In the genomic region with DNA sequence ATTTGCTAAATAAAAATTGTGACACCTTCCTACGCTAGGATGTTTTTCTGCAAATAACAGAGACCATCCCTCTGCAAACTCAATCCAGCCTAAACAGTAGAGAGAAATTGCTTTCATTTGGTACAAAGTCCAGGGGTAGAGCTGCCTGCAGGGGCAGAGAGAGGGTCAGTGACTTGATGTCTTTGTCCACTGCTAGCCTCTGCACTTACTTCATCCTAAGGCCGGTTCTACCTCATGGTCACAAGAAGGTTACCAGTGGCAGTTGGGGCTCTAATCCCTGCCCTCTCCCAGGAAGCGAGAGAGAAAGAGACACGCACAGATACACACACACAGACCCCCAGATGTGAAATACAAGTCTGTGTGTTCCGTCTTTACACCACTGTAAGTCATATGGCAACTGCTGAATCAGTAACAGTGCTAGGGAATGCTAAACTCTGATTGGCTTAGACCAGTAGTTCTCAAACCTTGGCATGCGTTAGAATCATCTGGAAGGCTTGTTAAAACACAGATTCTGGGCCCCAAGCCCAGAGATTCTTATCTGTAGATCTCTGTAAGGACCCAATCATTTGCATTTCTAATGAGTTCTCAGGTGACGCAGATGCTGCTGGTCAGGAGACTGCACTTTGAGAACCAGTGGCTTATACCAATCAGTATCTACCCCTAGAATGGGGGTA, we compare ENCODE assay signal across 13 cellular contexts. TPM values are rescaled to one million over a fixed set of nuclear protein-coding genes. Genes with fewer than 3 reads are reported as not detected.
DNase-seq lines count a peak whose midpoint lies in the region; ATAC-seq and TF ChIP-seq lines count a peak whose summit lies in the region.
"Had no signal": no experiment of that assay in that cellular context is flagged by ENCODE, and none has a peak within 500 bp of the region (broad histone marks: within the 10 kb centered on the region; RNA-seq: fewer than 3 reads in every experiment).

No MANE protein-coding gene starts in this region.

- H3K27me3 Mint-ChIP-seq in activated CD4-positive, alpha-beta T cell treated with anti-CD3 and anti-CD28 coated beads, Interleukin-2, amount 10 ng/mL, durations not matched to agents 24 days and 14 days, result peaks cover 7% of the 10 kb centered on the region

- no peak overlapping the region for H3K23ac ChIP-seq in trophoblast cell (ENCODE audit: low read length)

- H2BK12ac ChIP-seq in trophoblast cell (ENCODE audit: low read length), result no peak overlapping the region

- H2AFZ ChIP-seq in trophoblast cell (ENCODE audit: insufficient read depth, low read length, poor library complexity), result no peak overlapping the region

- no peak overlapping the region for H3K4me3 Mint-ChIP-seq in activated CD4-positive, alpha-beta T cell treated with anti-CD3 and anti-CD28 coated beads, Interleukin-2, amount 10 ng/mL, durations not matched to agents 24 days and 14 days

- H3K4me3 ChIP-seq in Panc1 (ENCODE audit: low read depth in 2 of 2, low read length in 2 of 2), result no peak overlapping the region
- H3K4me3 ChIP-seq in trophoblast cell (ENCODE audit: low read depth, low read length), result no peak overlapping the region
- no peak overlapping the region for H3K4me3 ChIP-seq in Peyer's patch
- H3K4me3 ChIP-seq: cardiac muscle cell, heart left ventricle had no signal

- CTCF ChIA-PET in Panc1 (lab: Charles Lee), result interaction anchor here (0.8 to 1.0 kb wide), 2 partner anchors 31 to 44 kb away, joined by 3 read pairs; no protein-coding TSS in a partner anchor

- WGBS in trophoblast cell (ENCODE audit: extremely low coverage, insufficient coverage, insufficient read length), result no CpG with 5 or more reads among the region's 7 CpGs

- H3K4me1 ChIP-seq in Panc1 (ENCODE audit: control insufficient read depth, insufficient read depth, low read length) (peaks cover 62% of the 10 kb centered on the region), trophoblast cell (ENCODE audit: control insufficient read depth in 1 of 2, insufficient read depth in 2 of 2, low read length in 2 of 2) (peaks cover 15 to 28% of the 10 kb centered on the region in 2 experiments), Peyer's patch (peaks cover 0 to 30% (median 0%) of the 10 kb centered on the region in 4 donors)

- no peak overlapping the region for H2BK120ac ChIP-seq in trophoblast cell (ENCODE audit: insufficient read depth, low read length, poor library complexity)

- no peak overlapping the region for H2BK5ac ChIP-seq in trophoblast cell (ENCODE audit: low read depth, low read length, poor library complexity)

- H3K14ac ChIP-seq in trophoblast cell (ENCODE audit: low read length), result peak overlapping the region; percentile 55

- peaks cover 2% of the 10 kb centered on the region for H3K79me2 ChIP-seq in trophoblast cell (ENCODE audit: control insufficient read depth, insufficient read depth, low read length, poor library complexity)

- no peak for TF ChIP-seq POLR2A in Peyer's patch (IDR thresholded peaks at IDR 0.05)

- TF ChIP-seq CTCF in Panc1 (IDR thresholded peaks at IDR 0.05), result no peak
- TF ChIP-seq CTCF in Peyer's patch (IDR thresholded peaks at IDR 0.05), result no peak

- no peak overlapping the region for H4K12ac ChIP-seq in trophoblast cell (ENCODE audit: low read depth, low read length)

- POLR2A ChIA-PET in Panc1 (lab: Charles Lee), result no interaction called here

- no peak overlapping the region for H3K4ac ChIP-seq in trophoblast cell (ENCODE audit: low read depth, low read length)

- intact Hi-C loops in Panc1 (cut with micrococcal nuclease; ENCODE audit: unreplicated experiment), result no loop called here
- intact Hi-C loops in activated CD4-positive, alpha-beta T cell treated with anti-CD3 and anti-CD28 coated beads, Interleukin-2, amount 10 ng/mL, durations not matched to agents 24 days and 14 days (cut with micrococcal nuclease), result no loop called here

- peaks cover 17% of the 10 kb centered on the region for H3K4me1 Mint-ChIP-seq in activated CD4-positive, alpha-beta T cell treated with anti-CD3 and anti-CD28 coated beads, Interleukin-2, amount 10 ng/mL, durations not matched to agents 24 days and 14 days

- H3K4me2 ChIP-seq in trophoblast cell (ENCODE audit: low read length), result no peak overlapping the region

- in situ Hi-C loops in Panc1 (cut with HindIII; ENCODE audit: low pct_unique_long_range_greater_than_20kb, low sequenced_read_pairs), result no loop called here

- no peaks in the 10 kb centered on the region for H3K27me3 ChIP-seq in Panc1 (ENCODE audit: control insufficient read depth, insufficient read depth, low read length)
- no peaks in the 10 kb centered on the region for H3K27me3 ChIP-seq in trophoblast cell (ENCODE audit: insufficient read depth, low read length)
- no peaks in the 10 kb centered on the region for H3K27me3 ChIP-seq in Peyer's patch
- H3K27me3 ChIP-seq: cardiac muscle cell, heart left ventricle had no signal

- H3K18ac ChIP-seq in trophoblast cell (ENCODE audit: low read length), result no peak overlapping the region

- H3K36me3 ChIP-seq in Panc1 (ENCODE audit: control insufficient read depth, insufficient read depth, low read length) (no peaks in the 10 kb centered on the region; the same call in 1 of the 2 replicates), trophoblast cell (ENCODE audit: control insufficient read depth in 1 of 2, insufficient read depth in 2 of 2, low read length in 2 of 2) (peaks cover 47 to 77% of the 10 kb centered on the region in 2 experiments), Peyer's patch (peaks cover 0 to 9% (median 0%) of the 10 kb centered on the region in 3 donors)
- H3K36me3 ChIP-seq: cardiac muscle cell had no signal

- ATAC-seq in Panc1, result no peak

- no TSS peak for BruUV-seq in Panc1 (replicated peaks; lab: Mats Ljungman, UMichigan)

- no peaks in the 10 kb centered on the region for H3K9me3 Mint-ChIP-seq in activated CD4-positive, alpha-beta T cell treated with anti-CD3 and anti-CD28 coated beads, Interleukin-2, amount 10 ng/mL, durations not matched to agents 24 days and 14 days

- H3K27ac Mint-ChIP-seq in activated CD4-positive, alpha-beta T cell treated with anti-CD3 and anti-CD28 coated beads, Interleukin-2, amount 10 ng/mL, durations not matched to agents 24 days and 14 days, result no peak overlapping the region

- H3K27ac ChIP-seq in Panc1 (ENCODE audit: low read length) (peak overlapping the region; percentile 59), epithelial cell of prostate (peak overlapping the region; percentile 19), trophoblast cell (ENCODE audit: low read depth, low read length) (peak overlapping the region; percentile 31), Peyer's patch (no peak overlapping the region)
- H3K27ac ChIP-seq: cardiac muscle cell, heart left ventricle had no signal

- no peak overlapping the region for H3K9ac ChIP-seq in trophoblast cell (ENCODE audit: low read length)

- H4K8ac ChIP-seq in trophoblast cell (ENCODE audit: low read depth, low read length), result no peak overlapping the region

- no peak overlapping the region for H2AK5ac ChIP-seq in trophoblast cell (ENCODE audit: low read length)

- peaks cover 23% of the 10 kb centered on the region for H3K79me1 ChIP-seq in trophoblast cell (ENCODE audit: low read length)

- DNase-seq in DMS79 (lab: John Stamatoyannopoulos, UW), result peak; percentile 48
- DNase-seq in Panc1 (ENCODE audit: low read depth, low spot score), result no peak
- peak; percentile 95 for DNase-seq in epithelial cell of prostate (ENCODE audit: low read depth, low spot score)
- no peak for DNase-seq in trophoblast cell
- no peak for DNase-seq in activated CD4-positive, alpha-beta T cell treated with anti-CD3 and anti-CD28 coated beads, Interleukin-2, amount 10 ng/mL, durations not matched to agents 24 days and 14 days
- DNase-seq in activated effector memory CD4-positive, alpha-beta T cell treated with anti-CD3 and anti-CD28 coated beads, Interleukin-2, amount 50 U/mL, for 16 hours, result no peak
- no peak for DNase-seq in Peyer's patch
- DNase-seq in DMS53 (lab: John Stamatoyannopoulos, UW), result no peak
- DNase-seq: NCI-H69; stimulated activated CD4-positive, alpha-beta T cell treated with anti-CD3 and anti-CD28 coated beads, Interleukin-1b, Interleukin-23, amount 100 ng/mL, for 48 hours; T-helper 2 cell had no signal

- no peaks in the 10 kb centered on the region for H3K9me3 ChIP-seq in Panc1 (ENCODE audit: control insufficient read depth, insufficient read depth, low read depth, low read length)
- no peaks in the 10 kb centered on the region for H3K9me3 ChIP-seq in trophoblast cell (ENCODE audit: insufficient read depth, low read depth, low read length)
- H3K9me3 ChIP-seq in Peyer's patch, result no peaks in the 10 kb centered on the region
- H3K9me3 ChIP-seq: heart left ventricle had no signal

- H4K91ac ChIP-seq in trophoblast cell (ENCODE audit: low read depth, low read length), result no peak overlapping the region

- H3K36me3 Mint-ChIP-seq in activated CD4-positive, alpha-beta T cell treated with anti-CD3 and anti-CD28 coated beads, Interleukin-2, amount 10 ng/mL, durations not matched to agents 24 days and 14 days (ENCODE audit: low read depth), result no peaks in the 10 kb centered on the region

RNA-seq across cellular contexts. Expression of a gene that starts 13.1 kb away (rescaled TPM):
- total RNA-seq in Panc1 (2021; ENCODE audit: unreplicated experiment), result 62.1 TPM
- polyA plus RNA-seq in Panc1 (2012; ENCODE audit: insufficient read length), result 44.4 TPM
- 107 and 118 TPM in 2 replicates for polyA plus RNA-seq in trophoblast cell (2013)
- total RNA-seq in activated CD4-positive, alpha-beta T cell treated with anti-CD3 and anti-CD28 coated beads, Interleukin-2, amount 10 ng/mL, durations not matched to agents 24 days and 14 days, result 1.8 and 3.7 TPM in 2 replicates
- total RNA-seq in Peyer's patch, result 10 to 100 TPM in 2 of 4 donors, 1 to 10 TPM in 2; 4.6 to 66.0 (median 10.9) TPM

RNA-seq across cellular contexts. Expression of a gene that starts 16.8 kb away (rescaled TPM):
- 311 TPM for total RNA-seq in Panc1 (2021; ENCODE audit: unreplicated experiment)
- polyA plus RNA-seq in Panc1 (2012; ENCODE audit: insufficient read length), result 316 TPM
- 1,470 and 1,480 TPM in 2 replicates for polyA plus RNA-seq in trophoblast cell (2013)
- not detected in 2 replicates for total RNA-seq in activated CD4-positive, alpha-beta T cell treated with anti-CD3 and anti-CD28 coated beads, Interleukin-2, amount 10 ng/mL, durations not matched to agents 24 days and 14 days
- 100 to 1,000 TPM in 3 of 4 donors, 10 to 100 TPM in 1; 52.2 to 214 (median 123) TPM for total RNA-seq in Peyer's patch

Comparison
In these comparisons a context has a peak if more than half of its experiments do, and no peak if none do; other contexts are left out.
1. DNase-seq: peak in DMS79 (single experiment) and epithelial cell of prostate (single experiment); none in Panc1 (single experiment), trophoblast cell (0 of 2), activated CD4-positive, alpha-beta T cell treated with anti-CD3 and anti-CD28 coated beads, Interleukin-2, amount 10 ng/mL, durations not matched to agents 24 days and 14 days (single experiment), activated effector memory CD4-positive, alpha-beta T cell treated with anti-CD3 and anti-CD28 coated beads, Interleukin-2, amount 50 U/mL, for 16 hours (single experiment), Peyer's patch (0 of 3) and DMS53 (single experiment).
2. H3K27ac ChIP-seq: peak in Panc1 (single experiment), epithelial cell of prostate (single experiment) and trophoblast cell (single experiment); none in Peyer's patch (0 of 4).
3. RNA of a gene that starts 16.8 kb away (total RNA-seq): 311 TPM in Panc1 (single experiment) and 52.2 to 214 TPM in Peyer's patch; not detected in activated CD4-positive, alpha-beta T cell treated with anti-CD3 and anti-CD28 coated beads, Interleukin-2, amount 10 ng/mL, durations not matched to agents 24 days and 14 days; every median in the first group is over 10 times any median in the second.